1 cellular context compared by ENCODE assay signal in the genomic region with DNA sequence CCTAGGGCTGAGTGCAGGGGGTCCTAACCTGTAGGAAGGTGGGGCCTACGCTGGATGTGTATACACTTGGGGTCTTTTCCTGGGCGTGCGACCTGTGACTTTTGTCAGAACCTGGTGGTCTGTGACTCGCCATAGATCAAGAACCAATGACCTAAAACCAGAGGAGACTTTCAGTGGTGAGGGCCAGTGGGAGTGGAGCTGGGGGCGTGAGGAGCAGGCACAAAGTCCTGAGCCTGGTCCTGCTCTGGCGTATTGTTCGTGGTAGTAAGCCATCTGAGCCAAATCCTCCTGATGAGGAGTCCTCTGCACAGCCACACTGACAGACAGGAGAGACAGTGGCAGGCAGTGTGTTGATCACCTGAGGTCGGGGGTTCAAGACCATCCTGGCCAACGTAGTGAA.
TF ChIP-seq lines count a peak whose summit lies in the region.

No MANE protein-coding gene starts in this region.

TF ChIP-seq in GM23338, 12 proteins besides CTCF, POLR2A, EP300 and RAD21:
- TF ChIP-seq ZNF462 (CRISPR knock-in tag; IDR thresholded peaks at IDR 0.05) (no peak), CREB1 (CRISPR knock-in tag; IDR thresholded peaks at IDR 0.05; ENCODE audit: low read depth) (no peak), EZH2 (IDR thresholded peaks at IDR 0.05; ENCODE audit: low read depth, unreplicated experiment) (no peak), ZNF114 (CRISPR knock-in tag; IDR thresholded peaks at IDR 0.05) (no peak), NANOG (IDR thresholded peaks at IDR 0.05; ENCODE audit: borderline replicate concordance) (no peak), JUNB (IDR thresholded peaks at IDR 0.05; ENCODE audit: unreplicated experiment) (no peak), REST (IDR thresholded peaks at IDR 0.05; ENCODE audit: unreplicated experiment) (no peak), EZH2phosphoT487 (IDR thresholded peaks at IDR 0.05; ENCODE audit: unreplicated experiment) (no peak), ETS1 (IDR thresholded peaks at IDR 0.05) (no peak), ZNF331 (CRISPR knock-in tag; IDR thresholded peaks at IDR 0.05; ENCODE audit: low read depth) (no peak), STAT1 (IDR thresholded peaks at IDR 0.05; ENCODE audit: unreplicated experiment) (no peak), POLR2AphosphoS5 (IDR thresholded peaks at IDR 0.05; ENCODE audit: low read depth) (no peak)
TF ChIP-seq in GM23338: peak in this region for 0.
